ENCODE assay signal across 18 cellular contexts in genomic region chr12:63066136-63066535, GRCh38.
"Had no signal": no experiment of that assay in that cellular context is flagged by ENCODE, and none has a peak within 500 bp of the region (broad histone marks: within the 10 kb centered on the region; RNA-seq: fewer than 3 reads in every experiment).

No MANE protein-coding gene starts in this region.

- H3K9me3 ChIP-seq: SK-N-SH had no signal

- H3K9ac ChIP-seq: SK-N-SH had no signal

- H3K4me2 ChIP-seq: SK-N-SH had no signal

- H3K27ac ChIP-seq: RWPE1 had no signal

- FAIRE-seq: HepG2 had no signal

- DNase-seq: IMR-90, Karpas-422, KG1, MM.1S, NCI-H1048, NCI-H1105, NCI-H1436 treated with DMSO at 0.1 percent for 48 hours, NCI-H1694, NCI-H187 treated with DMSO at 0.1 percent for 48 hours, NCI-H2227 treated with DMSO at 0.1 percent for 48 hours, NCI-H510A, NCI-H524 treated with DMSO at 0.1 percent for 48 hours, NCI-H774, SHP77, SK-N-SH, SW 1271 had no signal
